Comparison of ENCODE assay signal across 1 cellular context in genomic region chr20:407953-408842, GRCh38.
TF ChIP-seq lines count a peak whose summit lies in the region.

Gene RBCK1 (plus strand): TSS chr20:408299. CDS start chr20:408758, 459 bp downstream.

TF ChIP-seq in HepG2, 621 proteins besides CTCF, POLR2A, EP300 and RAD21 (continued from another document and continues in another):
- TF ChIP-seq SNAPC4 (CRISPR knock-in tag; IDR thresholded peaks at IDR 0.05) (peak; percentile 96), ZNF124 (CRISPR knock-in tag; IDR thresholded peaks at IDR 0.05) (no peak), HDAC2 (CRISPR knock-in tag; IDR thresholded peaks at IDR 0.05) (peak; percentile 58), ZNF678 (CRISPR knock-in tag; IDR thresholded peaks at IDR 0.05) (no peak; the same call in 1 of the 2 replicates), ZNF556 (CRISPR knock-in tag; IDR thresholded peaks at IDR 0.05; ENCODE audit: borderline replicate concordance) (no peak; the same call in 1 of the 2 replicates), FOXK1 (CRISPR knock-in tag; IDR thresholded peaks at IDR 0.05; ENCODE audit: borderline replicate concordance, low read depth) (0 out of 2 replicates have a peak, but pooled peaks have one; percentile 14), UBTF (CRISPR knock-in tag; IDR thresholded peaks at IDR 0.05) (peak; percentile 93), KAT8 (CRISPR knock-in tag; IDR thresholded peaks at IDR 0.05) (no peak; the same call in none of the 2 replicates), ZNF790 (CRISPR knock-in tag; IDR thresholded peaks at IDR 0.05; ENCODE audit: borderline replicate concordance) (peak; percentile 90; the same call in 1 of the 2 replicates), ZNF557 (CRISPR knock-in tag; IDR thresholded peaks at IDR 0.05) (0 out of 2 replicates have a peak, but pooled peaks have one; percentile 52), ZNF18 (CRISPR knock-in tag; IDR thresholded peaks at IDR 0.05; ENCODE audit: insufficient replicate concordance) (peak; percentile 90), ZNF484 (CRISPR knock-in tag; IDR thresholded peaks at IDR 0.05; ENCODE audit: borderline replicate concordance, low read depth) (peak; percentile 77; the same call in 1 of the 2 replicates), RORA (CRISPR knock-in tag; IDR thresholded peaks at IDR 0.05) (no peak), ZNF775 (CRISPR knock-in tag; IDR thresholded peaks at IDR 0.05; ENCODE audit: borderline replicate concordance) (no peak), PAF1 (CRISPR knock-in tag; IDR thresholded peaks at IDR 0.05) (peak; percentile 84; the same call in 1 of the 2 replicates), ZNF598 (CRISPR knock-in tag; IDR thresholded peaks at IDR 0.05; ENCODE audit: borderline replicate concordance) (peak; percentile 88; the same call in 1 of the 2 replicates), E2F5 (CRISPR knock-in tag; conservative IDR thresholded peaks at IDR 0.05) (peak; percentile 60; the same call in 1 of the 2 replicates), SOX6 (IDR thresholded peaks at IDR 0.05) (no peak), SOX6 (CRISPR knock-in tag; IDR thresholded peaks at IDR 0.05) (peak; percentile 64), ZNF160 (CRISPR knock-in tag; IDR thresholded peaks at IDR 0.05) (peak; percentile 89), ZNF143 (CRISPR knock-in tag; IDR thresholded peaks at IDR 0.05) (peak; percentile 63; the same call in 1 of the 2 replicates), ZSCAN5A (CRISPR knock-in tag; IDR thresholded peaks at IDR 0.05; ENCODE audit: borderline replicate concordance) (no peak), ZSCAN22 (CRISPR knock-in tag; IDR thresholded peaks at IDR 0.05) (no peak), ZNF44 (CRISPR knock-in tag; IDR thresholded peaks at IDR 0.05) (peak; percentile 43; the same call in 1 of the 2 replicates), RBFOX2 (IDR thresholded peaks at IDR 0.05; ENCODE audit: low read depth, low read length) (peak; percentile 98), ATF6 (CRISPR knock-in tag; conservative IDR thresholded peaks at IDR 0.05) (no peak; the same call in 1 of the 2 replicates), ZNF256 (CRISPR knock-in tag; conservative IDR thresholded peaks at IDR 0.05) (no peak; the same call in 1 of the 2 replicates), BORCS8-MEF2B (CRISPR knock-in tag; IDR thresholded peaks at IDR 0.05) (peak; percentile 86; the same call in 1 of the 2 replicates), MAF1 (CRISPR knock-in tag; IDR thresholded peaks at IDR 0.05; ENCODE audit: borderline replicate concordance) (0 out of 2 replicates have a peak, but pooled peaks have one; percentile 17), ZNF331 (CRISPR knock-in tag; IDR thresholded peaks at IDR 0.05) (peak; percentile 55), DMAP1 (CRISPR knock-in tag; IDR thresholded peaks at IDR 0.05) (no peak; the same call in none of the 2 replicates), KLF12 (CRISPR knock-in tag; IDR thresholded peaks at IDR 0.05; ENCODE audit: borderline replicate concordance) (peak; percentile 88), ZMAT3 (CRISPR knock-in tag; conservative IDR thresholded peaks at IDR 0.05) (peak; percentile 65; the same call in 1 of the 2 replicates), ZIK1 (CRISPR knock-in tag; IDR thresholded peaks at IDR 0.05; ENCODE audit: borderline replicate concordance, low read depth) (peak; percentile 97), ZNF432 (CRISPR knock-in tag; IDR thresholded peaks at IDR 0.05; ENCODE audit: borderline replicate concordance) (no peak; the same call in 1 of the 2 replicates), MED13 (CRISPR knock-in tag; IDR thresholded peaks at IDR 0.05) (0 out of 2 replicates have a peak, but pooled peaks have one; percentile 63), ZNF574 (CRISPR knock-in tag; IDR thresholded peaks at IDR 0.05) (no peak; the same call in 1 of the 2 replicates), RFX1 (IDR thresholded peaks at IDR 0.05) (no peak), ZNF235 (CRISPR knock-in tag; IDR thresholded peaks at IDR 0.05; ENCODE audit: borderline replicate concordance) (peak; percentile 94), MED8 (CRISPR knock-in tag; IDR thresholded peaks at IDR 0.05; ENCODE audit: insufficient replicate concordance) (peak; percentile 94), SIX4 (CRISPR knock-in tag; IDR thresholded peaks at IDR 0.05) (peak; percentile 9; the same call in 1 of the 2 replicates), FOXM1 (CRISPR knock-in tag; IDR thresholded peaks at IDR 0.05) (no peak; the same call in 1 of the 2 replicates), ATF5 (CRISPR knock-in tag; IDR thresholded peaks at IDR 0.05; ENCODE audit: low read depth) (no peak; the same call in 1 of the 2 replicates), FOSL1 (CRISPR knock-in tag; IDR thresholded peaks at IDR 0.05; ENCODE audit: borderline replicate concordance) (0 out of 2 replicates have a peak, but pooled peaks have one; percentile 42), MBNL3 (CRISPR knock-in tag; conservative IDR thresholded peaks at IDR 0.05) (no peak), ZNF260 (CRISPR knock-in tag; IDR thresholded peaks at IDR 0.05; ENCODE audit: borderline replicate concordance, low read depth) (no peak), ESRRA (CRISPR knock-in tag; IDR thresholded peaks at IDR 0.05; ENCODE audit: low read depth) (no peak; the same call in 1 of the 2 replicates), REL (CRISPR knock-in tag; conservative IDR thresholded peaks at IDR 0.05) (no peak; the same call in 1 of the 2 replicates)
